1 cellular context compared by ENCODE assay signal in genomic region chr6:154917941-154918340, GRCh38.
TF ChIP-seq lines count a peak whose summit lies in the region.

No MANE protein-coding gene starts in this region.

TF ChIP-seq in WTC11, 78 proteins besides CTCF, POLR2A, EP300 and RAD21 (continued from another document):
- TF ChIP-seq E2F4 (CRISPR knock-in tag; IDR thresholded peaks at IDR 0.05; ENCODE audit: borderline replicate concordance, low read depth), result no peak
- no peak for TF ChIP-seq ZNF512 (CRISPR knock-in tag; IDR thresholded peaks at IDR 0.05; ENCODE audit: borderline replicate concordance)
- TF ChIP-seq ZNF317 (CRISPR knock-in tag; IDR thresholded peaks at IDR 0.05; ENCODE audit: borderline replicate concordance, low read depth), result no peak
- TF ChIP-seq RELA (CRISPR knock-in tag; IDR thresholded peaks at IDR 0.05; ENCODE audit: borderline replicate concordance), result no peak
- TF ChIP-seq GABPB1 (CRISPR knock-in tag; IDR thresholded peaks at IDR 0.05), result no peak
- TF ChIP-seq OVOL2 (CRISPR knock-in tag; IDR thresholded peaks at IDR 0.05; ENCODE audit: borderline replicate concordance), result no peak
- TF ChIP-seq JAZF1 (CRISPR knock-in tag; IDR thresholded peaks at IDR 0.05), result no peak
- TF ChIP-seq MLX (CRISPR knock-in tag; IDR thresholded peaks at IDR 0.05), result no peak
- no peak for TF ChIP-seq ZMAT4 (CRISPR knock-in tag; IDR thresholded peaks at IDR 0.05)
- no peak for TF ChIP-seq ESRRA (CRISPR knock-in tag; IDR thresholded peaks at IDR 0.05; ENCODE audit: borderline replicate concordance)
- no peak for TF ChIP-seq STAT6 (CRISPR knock-in tag; conservative IDR thresholded peaks at IDR 0.05; ENCODE audit: low read depth)
